Comparison of ENCODE assay signal across 27 cellular contexts in genomic region chr20:62547364-62547763, GRCh38.
"Had no signal": no experiment of that assay in that cellular context is flagged by ENCODE, and none has a peak within 500 bp of the region (broad histone marks: within the 10 kb centered on the region; RNA-seq: fewer than 3 reads in every experiment).

No MANE protein-coding gene starts in this region.

- H3K27ac ChIP-seq: adrenal gland, body of pancreas, PC-9 had no signal

- H3K4me2 ChIP-seq: PC-9 had no signal

- ATAC-seq: activated CD8-positive, alpha-beta T cell treated with anti-CD3 and anti-CD28 coated beads for 36 hours; activated naive CD4-positive, alpha-beta T cell treated with anti-CD3 and anti-CD28 coated beads, Interleukin-2, amount 50 U/mL, for 72 hours; activated T-cell treated with anti-CD3 and anti-CD28 coated beads, Interleukin-2, amount 50 U/mL, for 72 hours; activated T-helper 17 cell treated with anti-CD3 and anti-CD28 coated beads, Interleukin-2, amount 50 U/mL, for 72 hours; body of pancreas had no signal

- FAIRE-seq: astrocyte, TTC549 had no signal

- DNase-seq: activated CD4-positive, alpha-beta T cell treated with anti-CD3 and anti-CD28 coated beads, Interleukin-2, amount 10 ng/mL, durations not matched to agents 24 days and 14 days; activated CD4-positive, alpha-beta T cell treated with anti-CD3 and anti-CD28 coated beads, Interleukin-2, amount 50 U/mL, for 4 hours; activated CD8-positive, alpha-beta T cell treated with anti-CD3 and anti-CD28 coated beads for 36 hours; activated effector memory CD4-positive, alpha-beta T cell treated with anti-CD3 and anti-CD28 coated beads, Interleukin-2, amount 50 U/mL, for 16 hours; activated naive CD4-positive, alpha-beta T cell; activated T-cell treated with anti-CD3 and anti-CD28 coated beads, Interleukin-2, amount 50 U/mL, for 1 hour; activated T-cell treated with anti-CD3 and anti-CD28 coated beads, Interleukin-2, amount 50 U/mL, for 72 hours; adrenal gland; body of pancreas; caudate nucleus; Karpas-422; KBM-7; MG63; NCI-H1048; NCI-H1105 treated with DMSO at 0.1 percent for 48 hours; NCI-H1436; NCI-H1694 treated with DMSO at 0.1 percent for 48 hours; NCI-H2029; NCI-H510A; NCI-H526; NCI-H748 treated with DMSO at 0.1 percent for 48 hours; PC-9; Right ventricle myocardium superior had no signal

- H2AFZ ChIP-seq: PC-9 had no signal

- H3K9me3 ChIP-seq: adrenal gland, body of pancreas had no signal

- H3K4me3 ChIP-seq: adrenal gland, body of pancreas, MG63, PC-9 had no signal

- H3K36me3 ChIP-seq: adrenal gland, MG63 had no signal
